1 cellular context compared by ENCODE assay signal in the genomic region with DNA sequence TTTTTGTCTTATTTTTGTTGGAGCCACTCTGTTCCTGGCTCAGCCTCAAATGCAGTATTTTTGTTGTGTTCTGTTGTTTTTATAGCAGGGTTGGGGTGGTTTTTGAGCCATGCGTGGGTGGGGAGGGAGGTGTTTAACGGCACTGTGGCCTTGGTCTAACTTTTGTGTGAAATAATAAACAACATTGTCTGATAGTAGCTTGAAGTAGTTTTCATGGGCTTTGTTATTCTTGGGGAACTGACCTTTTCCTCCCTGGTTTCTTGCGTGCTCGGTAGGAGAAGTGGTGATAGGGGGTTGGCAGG.
A peak's percentile ranks its signal among the peaks of the same experiment; 100 is the strongest.
TF ChIP-seq lines count a peak whose summit lies in the region.

No MANE protein-coding gene starts in this region.

TF ChIP-seq in K562, 482 proteins besides CTCF, POLR2A, EP300 and RAD21:
- TF ChIP-seq EGR1 (conservative IDR thresholded peaks at IDR 0.05) (peak; percentile 84), RBM22 (IDR thresholded peaks at IDR 0.05; ENCODE audit: low read depth, low read length, poor library complexity, severe bottlenecking) (no peak)
